ENCODE assay signal across 9 cellular contexts in genomic region chr10:93746844-93747284, GRCh38. TPM values are rescaled to one million over a fixed set of nuclear protein-coding genes. Genes with fewer than 3 reads are reported as not detected.
A peak's percentile ranks its signal among the peaks of the same experiment; 100 is the strongest.
DNase-seq lines count a peak whose midpoint lies in the region; ATAC-seq and TF ChIP-seq lines count a peak whose summit lies in the region.
"Had no signal": no experiment of that assay in that cellular context is flagged by ENCODE, and none has a peak within 500 bp of the region (broad histone marks: within the 10 kb centered on the region; RNA-seq: fewer than 3 reads in every experiment).

No MANE protein-coding gene starts in this region.

- no peak overlapping the region for H3K4me2 ChIP-seq in neural cell (ENCODE audit: low read length)

- H3F3A ChIP-seq in neural cell (ENCODE audit: insufficient read depth, low read length, poor library complexity, severe bottlenecking), result no peaks in the 10 kb centered on the region

- H3K27me3 ChIP-seq in brain microvascular endothelial cell (replicated peaks) (no peaks in the 10 kb centered on the region), neural cell (ENCODE audit: insufficient read depth, low read depth, low read length) (no peaks in the 10 kb centered on the region)
- H3K27me3 ChIP-seq: pancreas had no signal

- H3K36me3 ChIP-seq in brain microvascular endothelial cell (replicated peaks) (no peaks in the 10 kb centered on the region), neural cell (ENCODE audit: insufficient read depth, low read length) (no peaks in the 10 kb centered on the region)
- H3K36me3 ChIP-seq: pancreas had no signal

- H3K9me3 ChIP-seq in neural cell (ENCODE audit: low read length), result no peaks in the 10 kb centered on the region
- H3K9me3 ChIP-seq: pancreas had no signal

- peak; percentile 93 for DNase-seq in ELF-1 (ENCODE audit: low read depth, low spot score)
- DNase-seq in Jurkat, Clone E6-1 (ENCODE audit: low read depth, low spot score), result peak; percentile 12
- DNase-seq in brain microvascular endothelial cell, result peak; percentile 95
- no peak for DNase-seq in hippocampal formation (lab: John Stamatoyannopoulos, UW)
- no peak for DNase-seq in stimulated activated naive CD4-positive, alpha-beta T cell (lab: John Stamatoyannopoulos, UW)
- DNase-seq: pancreas had no signal

- no peak overlapping the region for H2AFZ ChIP-seq in neural cell (ENCODE audit: low read depth, low read length)

- in situ Hi-C loops in brain microvascular endothelial cell (cut with HindIII; ENCODE audit: low pct_ligation_motif_present, low sequenced_read_pairs), result no loop called here

- H4K20me1 ChIP-seq in neural cell (ENCODE audit: insufficient read depth), result no peaks in the 10 kb centered on the region

- H3K79me2 ChIP-seq in neural cell (replicated peaks; ENCODE audit: insufficient read depth, low read length), result no peaks in the 10 kb centered on the region

- TF ChIP-seq CTCF in brain microvascular endothelial cell (IDR thresholded peaks at IDR 0.05; ENCODE audit: low read depth, low read length, missing control alignments) (peak; percentile 52), neural cell (IDR thresholded peaks at IDR 0.05; ENCODE audit: poor library complexity, severe bottlenecking) (peak; percentile 22)

- no peak for TF ChIP-seq RAD21 in neural cell (conservative IDR thresholded peaks at IDR 0.05)

- H3K27ac ChIP-seq in brain microvascular endothelial cell (no peak overlapping the region), neural cell (ENCODE audit: low read length) (no peak overlapping the region)
- H3K27ac ChIP-seq: pancreas had no signal

- no peak overlapping the region for H3K4me3 ChIP-seq in Jurkat, Clone E6-1 (ENCODE audit: low read length)
- H3K4me3 ChIP-seq in brain microvascular endothelial cell (ENCODE audit: low read depth, low read length) (no peak overlapping the region), neural cell (ENCODE audit: low read length) (no peak overlapping the region)
- H3K4me3 ChIP-seq: pancreas had no signal

- no peaks in the 10 kb centered on the region for H3K9me2 ChIP-seq in neural cell (ENCODE audit: insufficient read depth, low read length)

- ATAC-seq in GM21619 (IDR thresholded peaks at IDR 0.05; ENCODE audit: unreplicated experiment) (no peak), HG03469 (IDR thresholded peaks at IDR 0.05; ENCODE audit: unreplicated experiment) (no peak)

- H3K9ac ChIP-seq in neural cell (ENCODE audit: low read length), result no peak overlapping the region

- TF ChIP-seq EP300 in neural cell (conservative IDR thresholded peaks at IDR 0.05; ENCODE audit: poor library complexity, severe bottlenecking), result no peak

TF ChIP-seq in neural cell, 6 proteins besides CTCF, POLR2A, EP300 and RAD21:
- no peak for TF ChIP-seq SMC3 (conservative IDR thresholded peaks at IDR 0.05; ENCODE audit: poor library complexity)
- TF ChIP-seq EZH2 (IDR thresholded peaks at IDR 0.05; ENCODE audit: borderline replicate concordance, insufficient read depth, low read length, poor library complexity, severe bottlenecking), result no peak
- no peak for TF ChIP-seq POLR2AphosphoS5 (IDR thresholded peaks at IDR 0.05)
- no peak for TF ChIP-seq REST (IDR thresholded peaks at IDR 0.05; ENCODE audit: borderline replicate concordance)
- no peak for TF ChIP-seq MXI1 (conservative IDR thresholded peaks at IDR 0.05; ENCODE audit: poor library complexity, severe bottlenecking)
- no peak for TF ChIP-seq TAF1 (IDR thresholded peaks at IDR 0.05; ENCODE audit: low read depth)

RNA-seq across cellular contexts. Expression of gene LGI1, which starts 10.9 kb away (rescaled TPM):
- polyA plus RNA-seq in Jurkat, Clone E6-1 (2012; ENCODE audit: insufficient read depth, insufficient read length), result not detected
- 2.1 and 2.5 TPM in 2 replicates for polyA plus RNA-seq in neural cell
- polyA minus RNA-seq in neural cell, result 1.2 and 2.0 TPM in 2 replicates

RNA-seq across cellular contexts. Expression of gene FRA10AC1, which starts 44.5 kb away (rescaled TPM):
- 14.6 TPM for polyA plus RNA-seq in Jurkat, Clone E6-1 (2012; ENCODE audit: insufficient read depth, insufficient read length)
- polyA plus RNA-seq in neural cell, result 15.7 and 22.8 TPM in 2 replicates
- 22.9 and 26.6 TPM in 2 replicates for polyA minus RNA-seq in neural cell

Comparison
In these comparisons a context has a peak if more than half of its experiments do, and no peak if none do; other contexts are left out.
1. DNase-seq: peak in ELF-1 (single experiment), Jurkat, Clone E6-1 (single experiment) and brain microvascular endothelial cell (single experiment); none in hippocampal formation (0 of 2) and stimulated activated naive CD4-positive, alpha-beta T cell (0 of 6).